1 cellular context compared by ENCODE assay signal in genomic region chr10:92720306-92721165, GRCh38.
TF ChIP-seq lines count a peak whose summit lies in the region.

No MANE protein-coding gene starts in this region.

TF ChIP-seq in K562, 482 proteins besides CTCF, POLR2A, EP300 and RAD21:
- TF ChIP-seq ZNF436 (CRISPR knock-in tag; IDR thresholded peaks at IDR 0.05) = 0 out of 2 replicates have a peak, but pooled peaks have one; percentile 36
- no peak for TF ChIP-seq FOXK1 (CRISPR knock-in tag; IDR thresholded peaks at IDR 0.05; ENCODE audit: borderline replicate concordance)
- no peak for TF ChIP-seq ZBTB9 (CRISPR knock-in tag; IDR thresholded peaks at IDR 0.05)
- no peak for TF ChIP-seq MLLT1 (IDR thresholded peaks at IDR 0.05)
- no peak for TF ChIP-seq L3MBTL2 (IDR thresholded peaks at IDR 0.05)
- TF ChIP-seq RBM25 (IDR thresholded peaks at IDR 0.05; ENCODE audit: low read depth, low read length, severe bottlenecking) = peak; percentile 49
- TF ChIP-seq BCOR (IDR thresholded peaks at IDR 0.05) = 0 out of 2 replicates have a peak, but pooled peaks have one; percentile 11
- peak; percentile 93 for TF ChIP-seq ZFP36 (IDR thresholded peaks at IDR 0.05; ENCODE audit: low read depth, low read length, partially characterized antibody)
- peak; percentile 96 for TF ChIP-seq ZKSCAN1 (IDR thresholded peaks at IDR 0.05; ENCODE audit: low read depth, low read length)
- TF ChIP-seq U2AF2 (optimal IDR thresholded peaks at IDR 0.05; ENCODE audit: low read depth, low read length) = no peak
- no peak for TF ChIP-seq JUND (IDR thresholded peaks at IDR 0.05; ENCODE audit: borderline replicate concordance, low read depth, low read length)
- no peak for TF ChIP-seq JUND (tag; IDR thresholded peaks at IDR 0.05; ENCODE audit: borderline replicate concordance, low read depth, low read length)
- no peak for TF ChIP-seq ILF3 (IDR thresholded peaks at IDR 0.05; ENCODE audit: borderline replicate concordance)
